21 cellular contexts compared by ENCODE assay signal in the genomic region with DNA sequence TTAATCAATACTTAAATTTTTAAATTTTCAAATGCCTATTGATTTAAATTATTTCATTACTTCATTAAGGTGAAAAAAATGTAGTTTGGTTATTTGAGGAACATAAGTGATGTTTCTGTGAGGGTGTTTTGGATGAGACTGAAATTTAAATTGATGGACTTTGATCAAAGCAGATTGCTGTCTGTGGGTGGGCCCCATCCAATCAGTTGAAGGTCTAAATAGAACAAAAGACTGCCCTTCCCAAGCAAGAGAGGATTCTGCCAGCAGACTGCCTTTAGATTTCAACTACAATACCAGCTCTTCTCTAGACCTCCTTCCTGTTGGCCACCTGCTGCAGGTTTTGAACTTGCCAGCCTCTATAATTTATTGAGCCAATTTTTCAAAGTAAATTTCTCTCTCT.
"Had no signal": no experiment of that assay in that cellular context is flagged by ENCODE, and none has a peak within 500 bp of the region (broad histone marks: within the 10 kb centered on the region; RNA-seq: fewer than 3 reads in every experiment).

No MANE protein-coding gene starts in this region.

- H3K27me3 ChIP-seq: colonic mucosa, esophagus squamous epithelium, gastrocnemius medialis, left lung had no signal

- H3K36me3 ChIP-seq: colonic mucosa, esophagus squamous epithelium, gastrocnemius medialis, heart right ventricle, left lung, lower lobe of right lung had no signal

- H3K4me1 ChIP-seq: colonic mucosa, gastrocnemius medialis, heart right ventricle, left lung, lower lobe of right lung had no signal

- H3K4me3 ChIP-seq: colonic mucosa, esophagus squamous epithelium, gastrocnemius medialis, heart right ventricle, left lung, lower lobe of right lung had no signal

- H3K27ac ChIP-seq: colonic mucosa, epithelial cell of prostate, esophagus squamous epithelium, gastrocnemius medialis, heart right ventricle, left lung, lower lobe of right lung had no signal

- DNase-seq: colonic mucosa; cortex of kidney; effector CD8-positive, alpha-beta T cell; effector memory CD8-positive, alpha-beta T cell; endodermal cell; erythroblast; esophagus squamous epithelium; foreskin fibroblast; foreskin melanocyte; gastrocnemius medialis; glutamatergic neuron; head of caudate nucleus; heart right ventricle; hippocampal formation; left cardiac atrium; left lung; left ventricle myocardium superior; lower lobe of right lung; mesenchymal stem cell; midbrain had no signal
